In the genomic region with DNA sequence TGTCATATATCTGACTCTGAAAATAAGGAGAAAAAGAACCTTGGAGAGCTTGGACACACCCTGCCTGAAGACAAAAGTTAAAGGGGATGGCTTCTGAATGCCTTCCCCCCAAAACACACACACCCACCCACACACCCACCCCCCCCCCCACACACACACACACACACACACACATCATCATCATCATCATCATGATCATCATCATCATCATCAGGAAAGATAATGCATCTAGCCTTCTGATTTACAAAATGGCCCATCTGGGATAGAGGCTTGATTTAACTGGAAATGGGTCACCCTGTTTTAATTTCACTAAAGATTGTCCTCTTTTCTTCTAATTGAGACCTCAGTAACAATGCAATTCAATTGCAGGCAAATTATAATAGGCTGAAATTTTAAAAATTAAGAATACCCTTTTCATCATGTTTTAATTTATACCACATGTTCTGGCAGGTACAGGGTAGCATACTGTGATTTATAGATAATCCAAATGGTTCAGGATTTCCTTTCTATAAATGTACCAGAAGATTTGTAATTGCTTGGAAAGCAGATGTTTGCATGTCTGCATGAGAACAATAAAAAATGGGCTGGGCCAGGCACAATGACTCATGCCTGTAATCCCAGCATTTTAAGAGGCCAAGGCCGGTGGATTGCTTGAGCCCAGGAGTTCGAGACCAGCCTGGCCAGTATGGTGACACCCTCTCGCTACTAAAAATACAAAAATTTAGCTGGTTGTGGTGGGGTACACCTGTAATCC, we compare ENCODE assay signal across 1 cellular context.
TF ChIP-seq lines count a peak whose summit lies in the region.

No MANE protein-coding gene starts in this region.

TF ChIP-seq in H1, 55 proteins besides CTCF, POLR2A, EP300 and RAD21:
- TF ChIP-seq, protein P1, sequence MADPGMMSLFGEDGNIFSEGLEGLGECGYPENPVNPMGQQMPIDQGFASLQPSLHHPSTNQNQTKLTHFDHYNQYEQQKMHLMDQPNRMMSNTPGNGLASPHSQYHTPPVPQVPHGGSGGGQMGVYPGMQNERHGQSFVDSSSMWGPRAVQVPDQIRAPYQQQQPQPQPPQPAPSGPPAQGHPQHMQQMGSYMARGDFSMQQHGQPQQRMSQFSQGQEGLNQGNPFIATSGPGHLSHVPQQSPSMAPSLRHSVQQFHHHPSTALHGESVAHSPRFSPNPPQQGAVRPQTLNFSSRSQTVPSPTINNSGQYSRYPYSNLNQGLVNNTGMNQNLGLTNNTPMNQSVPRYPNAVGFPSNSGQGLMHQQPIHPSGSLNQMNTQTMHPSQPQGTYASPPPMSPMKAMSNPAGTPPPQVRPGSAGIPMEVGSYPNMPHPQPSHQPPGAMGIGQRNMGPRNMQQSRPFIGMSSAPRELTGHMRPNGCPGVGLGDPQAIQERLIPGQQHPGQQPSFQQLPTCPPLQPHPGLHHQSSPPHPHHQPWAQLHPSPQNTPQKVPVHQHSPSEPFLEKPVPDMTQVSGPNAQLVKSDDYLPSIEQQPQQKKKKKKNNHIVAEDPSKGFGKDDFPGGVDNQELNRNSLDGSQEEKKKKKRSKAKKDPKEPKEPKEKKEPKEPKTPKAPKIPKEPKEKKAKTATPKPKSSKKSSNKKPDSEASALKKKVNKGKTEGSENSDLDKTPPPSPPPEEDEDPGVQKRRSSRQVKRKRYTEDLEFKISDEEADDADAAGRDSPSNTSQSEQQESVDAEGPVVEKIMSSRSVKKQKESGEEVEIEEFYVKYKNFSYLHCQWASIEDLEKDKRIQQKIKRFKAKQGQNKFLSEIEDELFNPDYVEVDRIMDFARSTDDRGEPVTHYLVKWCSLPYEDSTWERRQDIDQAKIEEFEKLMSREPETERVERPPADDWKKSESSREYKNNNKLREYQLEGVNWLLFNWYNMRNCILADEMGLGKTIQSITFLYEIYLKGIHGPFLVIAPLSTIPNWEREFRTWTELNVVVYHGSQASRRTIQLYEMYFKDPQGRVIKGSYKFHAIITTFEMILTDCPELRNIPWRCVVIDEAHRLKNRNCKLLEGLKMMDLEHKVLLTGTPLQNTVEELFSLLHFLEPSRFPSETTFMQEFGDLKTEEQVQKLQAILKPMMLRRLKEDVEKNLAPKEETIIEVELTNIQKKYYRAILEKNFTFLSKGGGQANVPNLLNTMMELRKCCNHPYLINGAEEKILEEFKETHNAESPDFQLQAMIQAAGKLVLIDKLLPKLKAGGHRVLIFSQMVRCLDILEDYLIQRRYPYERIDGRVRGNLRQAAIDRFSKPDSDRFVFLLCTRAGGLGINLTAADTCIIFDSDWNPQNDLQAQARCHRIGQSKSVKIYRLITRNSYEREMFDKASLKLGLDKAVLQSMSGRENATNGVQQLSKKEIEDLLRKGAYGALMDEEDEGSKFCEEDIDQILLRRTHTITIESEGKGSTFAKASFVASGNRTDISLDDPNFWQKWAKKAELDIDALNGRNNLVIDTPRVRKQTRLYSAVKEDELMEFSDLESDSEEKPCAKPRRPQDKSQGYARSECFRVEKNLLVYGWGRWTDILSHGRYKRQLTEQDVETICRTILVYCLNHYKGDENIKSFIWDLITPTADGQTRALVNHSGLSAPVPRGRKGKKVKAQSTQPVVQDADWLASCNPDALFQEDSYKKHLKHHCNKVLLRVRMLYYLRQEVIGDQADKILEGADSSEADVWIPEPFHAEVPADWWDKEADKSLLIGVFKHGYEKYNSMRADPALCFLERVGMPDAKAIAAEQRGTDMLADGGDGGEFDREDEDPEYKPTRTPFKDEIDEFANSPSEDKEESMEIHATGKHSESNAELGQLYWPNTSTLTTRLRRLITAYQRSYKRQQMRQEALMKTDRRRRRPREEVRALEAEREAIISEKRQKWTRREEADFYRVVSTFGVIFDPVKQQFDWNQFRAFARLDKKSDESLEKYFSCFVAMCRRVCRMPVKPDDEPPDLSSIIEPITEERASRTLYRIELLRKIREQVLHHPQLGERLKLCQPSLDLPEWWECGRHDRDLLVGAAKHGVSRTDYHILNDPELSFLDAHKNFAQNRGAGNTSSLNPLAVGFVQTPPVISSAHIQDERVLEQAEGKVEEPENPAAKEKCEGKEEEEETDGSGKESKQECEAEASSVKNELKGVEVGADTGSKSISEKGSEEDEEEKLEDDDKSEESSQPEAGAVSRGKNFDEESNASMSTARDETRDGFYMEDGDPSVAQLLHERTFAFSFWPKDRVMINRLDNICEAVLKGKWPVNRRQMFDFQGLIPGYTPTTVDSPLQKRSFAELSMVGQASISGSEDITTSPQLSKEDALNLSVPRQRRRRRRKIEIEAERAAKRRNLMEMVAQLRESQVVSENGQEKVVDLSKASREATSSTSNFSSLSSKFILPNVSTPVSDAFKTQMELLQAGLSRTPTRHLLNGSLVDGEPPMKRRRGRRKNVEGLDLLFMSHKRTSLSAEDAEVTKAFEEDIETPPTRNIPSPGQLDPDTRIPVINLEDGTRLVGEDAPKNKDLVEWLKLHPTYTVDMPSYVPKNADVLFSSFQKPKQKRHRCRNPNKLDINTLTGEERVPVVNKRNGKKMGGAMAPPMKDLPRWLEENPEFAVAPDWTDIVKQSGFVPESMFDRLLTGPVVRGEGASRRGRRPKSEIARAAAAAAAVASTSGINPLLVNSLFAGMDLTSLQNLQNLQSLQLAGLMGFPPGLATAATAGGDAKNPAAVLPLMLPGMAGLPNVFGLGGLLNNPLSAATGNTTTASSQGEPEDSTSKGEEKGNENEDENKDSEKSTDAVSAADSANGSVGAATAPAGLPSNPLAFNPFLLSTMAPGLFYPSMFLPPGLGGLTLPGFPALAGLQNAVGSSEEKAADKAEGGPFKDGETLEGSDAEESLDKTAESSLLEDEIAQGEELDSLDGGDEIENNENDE (IDR thresholded peaks at IDR 0.05; ENCODE audit: insufficient replicate concordance, low read length): no peak
- TF ChIP-seq JUND (IDR thresholded peaks at IDR 0.05; ENCODE audit: low read length): peak; percentile 65; the same call in 1 of the 2 replicates
TF ChIP-seq in H1: peak in this region for 1.
